Comparison of ENCODE assay signal across 1 cellular context in the genomic region with DNA sequence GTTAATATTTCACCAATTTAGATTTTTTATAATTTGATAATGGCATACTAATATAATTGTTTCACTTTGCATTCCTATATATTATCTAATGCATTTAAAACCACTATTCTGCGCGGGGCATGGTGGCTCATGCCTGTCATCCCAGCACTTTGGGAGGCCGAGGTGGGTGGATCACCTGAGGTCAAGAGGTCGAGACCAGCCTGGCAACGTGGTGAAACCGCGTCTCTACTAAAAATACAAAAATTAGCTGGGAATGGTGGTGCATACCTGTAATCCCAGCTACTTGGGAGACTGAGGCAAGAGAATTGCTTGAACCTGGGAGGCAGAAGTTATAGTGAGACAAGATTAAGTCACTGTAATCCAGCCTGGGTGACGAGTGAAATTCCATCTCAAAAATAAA.
A peak's percentile ranks its signal among the peaks of the same experiment; 100 is the strongest.
TF ChIP-seq lines count a peak whose summit lies in the region.

No MANE protein-coding gene starts in this region.

TF ChIP-seq in GM12878, 131 proteins besides CTCF, POLR2A, EP300 and RAD21:
- 0 out of 2 replicates have a peak, but pooled peaks have one; percentile 10 for TF ChIP-seq NR2F1 (conservative IDR thresholded peaks at IDR 0.05)
